23 cellular contexts compared by ENCODE assay signal in the genomic region with DNA sequence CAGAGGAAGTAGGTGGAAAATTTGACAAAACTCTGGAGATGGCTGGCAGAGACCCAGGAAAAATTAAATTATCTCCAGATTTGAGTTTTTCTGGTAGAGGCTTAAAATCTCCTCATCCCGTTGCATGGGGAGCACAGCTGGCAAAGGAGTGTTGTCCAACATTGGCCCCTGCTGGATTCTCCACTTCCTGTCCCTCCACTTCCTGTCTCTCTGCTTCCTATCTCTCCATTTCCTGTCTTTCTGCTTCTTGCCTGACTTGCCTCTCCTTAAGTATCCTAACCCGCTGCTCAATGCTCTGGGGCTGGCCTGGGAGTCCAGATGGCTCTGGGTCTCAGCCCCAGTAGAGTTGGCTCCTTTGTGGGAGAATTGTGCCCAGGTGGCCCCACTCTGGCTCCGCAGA.
A peak's percentile ranks its signal among the peaks of the same experiment; 100 is the strongest.
DNase-seq lines count a peak whose midpoint lies in the region; ATAC-seq and TF ChIP-seq lines count a peak whose summit lies in the region.
"Had no signal": no experiment of that assay in that cellular context is flagged by ENCODE, and none has a peak within 500 bp of the region (broad histone marks: within the 10 kb centered on the region; RNA-seq: fewer than 3 reads in every experiment).

No MANE protein-coding gene starts in this region.

- TF ChIP-seq CTCF in Loucy (conservative IDR thresholded peaks at IDR 0.05; ENCODE audit: low read length) = no peak

- ATAC-seq in HG03108 (IDR thresholded peaks at IDR 0.05; ENCODE audit: unreplicated experiment) = no peak
- ATAC-seq: mucosa of descending colon had no signal

- H3K27me3 ChIP-seq in Loucy (ENCODE audit: insufficient read depth, low read length, poor library complexity, severe bottlenecking) = no peaks in the 10 kb centered on the region
- H3K27me3 ChIP-seq in muscle layer of colon (ENCODE audit: control insufficient read depth in 1 of 2, insufficient read depth in 2 of 2, low read length in 2 of 2) = no peaks in the 10 kb centered on the region
- peaks cover 8 to 18% (median 10%) of the 10 kb centered on the region in 5 donors for H3K27me3 ChIP-seq in subcutaneous abdominal adipose tissue (ENCODE audit: control insufficient read depth in 5 of 5, insufficient read depth in 4 of 5, low read length in 5 of 5)
- H3K27me3 ChIP-seq: upper lobe of left lung had no signal

- H3K4me1 Mint-ChIP-seq in activated T-helper 1 cell treated with anti-CD3 and anti-CD28 coated beads, Interleukin-12 subunit alpha, Interleukin-12 subunit beta, Interleukin-2, Interleukin-4 antibody, amounts not matched to agents 30 ng/mL and 10 ng/mL and 1 ng/mL, durations not matched to agents 14 hours and 24 hours and 36 hours (ENCODE audit: low read depth) = no peaks in the 10 kb centered on the region
- H3K4me1 Mint-ChIP-seq: activated CD4-positive, alpha-beta T cell treated with anti-CD3 and anti-CD28 coated beads, Interleukin-2, amount 10 ng/mL, durations not matched to agents 24 days and 14 days; immature natural killer cell had no signal

- no peaks in the 10 kb centered on the region for H3K36me3 Mint-ChIP-seq in activated T-helper 1 cell treated with anti-CD3 and anti-CD28 coated beads, Interleukin-12 subunit alpha, Interleukin-12 subunit beta, Interleukin-2, Interleukin-4 antibody, amounts not matched to agents 30 ng/mL and 10 ng/mL and 1 ng/mL, durations not matched to agents 14 hours and 24 hours and 36 hours (ENCODE audit: low read depth)
- H3K36me3 Mint-ChIP-seq: immature natural killer cell had no signal

- H3K36me3 ChIP-seq in Loucy (ENCODE audit: insufficient read depth, low read length) (no peaks in the 10 kb centered on the region), muscle layer of colon (ENCODE audit: insufficient read depth, low read length) (no peaks in the 10 kb centered on the region), subcutaneous abdominal adipose tissue (ENCODE audit: control insufficient read depth in 5 of 5, insufficient read depth in 5 of 5, low read length in 5 of 5) (no peaks in the 10 kb centered on the region)
- H3K36me3 ChIP-seq: stomach, upper lobe of left lung had no signal

- H4K20me1 ChIP-seq in Loucy (ENCODE audit: insufficient read depth, low read length, poor library complexity, severe bottlenecking) = no peaks in the 10 kb centered on the region

- no peaks in the 10 kb centered on the region for H3K79me2 ChIP-seq in Loucy (ENCODE audit: insufficient read depth, low read length)

- no peak overlapping the region for H3K27ac Mint-ChIP-seq in activated T-helper 1 cell treated with anti-CD3 and anti-CD28 coated beads, Interleukin-12 subunit alpha, Interleukin-12 subunit beta, Interleukin-2, Interleukin-4 antibody, amounts not matched to agents 30 ng/mL and 10 ng/mL and 1 ng/mL, durations not matched to agents 14 hours and 24 hours and 36 hours
- H3K27ac Mint-ChIP-seq: activated CD4-positive, alpha-beta T cell treated with anti-CD3 and anti-CD28 coated beads, Interleukin-2, amount 10 ng/mL, durations not matched to agents 24 days and 14 days; immature natural killer cell had no signal

- H3K4me3 ChIP-seq in Loucy (ENCODE audit: low read length, poor library complexity, severe bottlenecking) (no peak overlapping the region), muscle layer of colon (ENCODE audit: low read depth in 1 of 2, low read length in 2 of 2) (no peak overlapping the region), subcutaneous abdominal adipose tissue (ENCODE audit: low read depth in 1 of 5, low read length in 5 of 5) (peak overlapping the region in 1 of 5 donors; percentile 23)
- H3K4me3 ChIP-seq: mucosa of descending colon, stomach, upper lobe of left lung had no signal

- H3K9ac ChIP-seq in Loucy (ENCODE audit: low read depth, low read length, poor library complexity, severe bottlenecking) = no peak overlapping the region
- H3K9ac ChIP-seq in muscle layer of colon (ENCODE audit: low read length) = no peak overlapping the region
- no peak overlapping the region for H3K9ac ChIP-seq in subcutaneous abdominal adipose tissue (ENCODE audit: low read length in 5 of 5)
- H3K9ac ChIP-seq: SK-N-SH had no signal

- H3K27ac ChIP-seq in muscle layer of colon (ENCODE audit: low read depth, low read length) (peak overlapping the region; percentile 54), subcutaneous abdominal adipose tissue (ENCODE audit: low read depth, low read length) (peak overlapping the region; percentile 39)
- H3K27ac ChIP-seq: upper lobe of left lung, VCaP had no signal

- peak overlapping the region; percentile 29 for H3K4me2 ChIP-seq in Loucy (ENCODE audit: low read depth, low read length, poor library complexity, severe bottlenecking)
- H3K4me2 ChIP-seq: SK-N-SH had no signal

- no peaks in the 10 kb centered on the region for H3K9me3 ChIP-seq in Loucy (ENCODE audit: insufficient read depth, low read depth, low read length)
- no peaks in the 10 kb centered on the region for H3K9me3 ChIP-seq in muscle layer of colon (ENCODE audit: low read length)
- no peaks in the 10 kb centered on the region for H3K9me3 ChIP-seq in subcutaneous abdominal adipose tissue (ENCODE audit: control insufficient read depth in 5 of 5, low read length in 5 of 5)
- H3K9me3 ChIP-seq: mucosa of descending colon, SK-N-SH, stomach, upper lobe of left lung had no signal

- DNase-seq in activated effector memory CD4-positive, alpha-beta T cell treated with anti-CD3 and anti-CD28 coated beads, Interleukin-2, amount 50 U/mL, for 16 hours = peak; percentile 3
- no peak for DNase-seq in activated effector memory CD4-positive, alpha-beta T cell treated with Interleukin-2 at 50 U/mL for 16 hours
- no peak for DNase-seq in middle frontal gyrus (ENCODE audit: extremely low spot score, low spot score)
- no peak for DNase-seq in activated T-helper 1 cell treated with anti-CD3 and anti-CD28 coated beads, Interleukin-12 subunit alpha, Interleukin-12 subunit beta, Interleukin-2, Interleukin-4 antibody, amounts not matched to agents 30 ng/mL and 10 ng/mL and 1 ng/mL, durations not matched to agents 14 hours and 24 hours and 36 hours (ENCODE audit: low spot score)
- DNase-seq: activated CD4-positive, alpha-beta T cell treated with anti-CD3 and anti-CD28 coated beads, Interleukin-2, amount 10 ng/mL, durations not matched to agents 24 days and 14 days; activated gamma-delta T cell; amniotic stem cell; caudate nucleus; dermis blood vessel endothelial cell; immature natural killer cell; mucosa of descending colon; NCI-H1105; NCI-H510A; NK-92 treated with Interleukin-12 subunit alpha and Interleukin-12 subunit beta, amount 100 ng/mL, for 24 hours; SK-N-SH; stomach; T-helper 2 cell; upper lobe of left lung had no signal

- H3K9me2 ChIP-seq in Loucy (replicated peaks; ENCODE audit: low read depth, low read length) = no peaks in the 10 kb centered on the region
- H3K9me2 ChIP-seq: SK-N-SH had no signal

- no peak overlapping the region for H2AFZ ChIP-seq in Loucy (ENCODE audit: low read length)

- no peak overlapping the region for H3K4me3 Mint-ChIP-seq in activated T-helper 1 cell treated with anti-CD3 and anti-CD28 coated beads, Interleukin-12 subunit alpha, Interleukin-12 subunit beta, Interleukin-2, Interleukin-4 antibody, amounts not matched to agents 30 ng/mL and 10 ng/mL and 1 ng/mL, durations not matched to agents 14 hours and 24 hours and 36 hours
- H3K4me3 Mint-ChIP-seq: activated CD4-positive, alpha-beta T cell treated with anti-CD3 and anti-CD28 coated beads, Interleukin-2, amount 10 ng/mL, durations not matched to agents 24 days and 14 days; immature natural killer cell had no signal

- intact Hi-C loops in activated T-helper 1 cell treated with anti-CD3 and anti-CD28 coated beads, Interleukin-12 subunit alpha, Interleukin-12 subunit beta, Interleukin-2, Interleukin-4 antibody, amounts not matched to agents 30 ng/mL and 10 ng/mL and 1 ng/mL, durations not matched to agents 14 hours and 24 hours and 36 hours (cut with micrococcal nuclease) = no loop called here

- H3K9me3 Mint-ChIP-seq in activated T-helper 1 cell treated with anti-CD3 and anti-CD28 coated beads, Interleukin-12 subunit alpha, Interleukin-12 subunit beta, Interleukin-2, Interleukin-4 antibody, amounts not matched to agents 30 ng/mL and 10 ng/mL and 1 ng/mL, durations not matched to agents 14 hours and 24 hours and 36 hours = no peaks in the 10 kb centered on the region
- H3K9me3 Mint-ChIP-seq: activated CD4-positive, alpha-beta T cell treated with anti-CD3 and anti-CD28 coated beads, Interleukin-2, amount 10 ng/mL, durations not matched to agents 24 days and 14 days; immature natural killer cell had no signal

- peaks cover 19% of the 10 kb centered on the region for H3K4me1 ChIP-seq in Loucy (ENCODE audit: insufficient read depth, low read length, poor library complexity, severe bottlenecking)
- peaks cover 32% of the 10 kb centered on the region for H3K4me1 ChIP-seq in muscle layer of colon (ENCODE audit: insufficient read depth, low read length)
- H3K4me1 ChIP-seq in subcutaneous abdominal adipose tissue (ENCODE audit: control insufficient read depth in 5 of 5, insufficient read depth in 5 of 5, low read length in 5 of 5) = peaks cover 0 to 15% (median 10%) of the 10 kb centered on the region in 5 donors
- H3K4me1 ChIP-seq: stomach, upper lobe of left lung had no signal

- peaks cover 6% of the 10 kb centered on the region for H3K27me3 Mint-ChIP-seq in activated T-helper 1 cell treated with anti-CD3 and anti-CD28 coated beads, Interleukin-12 subunit alpha, Interleukin-12 subunit beta, Interleukin-2, Interleukin-4 antibody, amounts not matched to agents 30 ng/mL and 10 ng/mL and 1 ng/mL, durations not matched to agents 14 hours and 24 hours and 36 hours (ENCODE audit: insufficient read depth)

- H3F3A ChIP-seq in Loucy (ENCODE audit: low read depth) = no peaks in the 10 kb centered on the region
